8 cellular contexts compared by ENCODE assay signal in the genomic region with DNA sequence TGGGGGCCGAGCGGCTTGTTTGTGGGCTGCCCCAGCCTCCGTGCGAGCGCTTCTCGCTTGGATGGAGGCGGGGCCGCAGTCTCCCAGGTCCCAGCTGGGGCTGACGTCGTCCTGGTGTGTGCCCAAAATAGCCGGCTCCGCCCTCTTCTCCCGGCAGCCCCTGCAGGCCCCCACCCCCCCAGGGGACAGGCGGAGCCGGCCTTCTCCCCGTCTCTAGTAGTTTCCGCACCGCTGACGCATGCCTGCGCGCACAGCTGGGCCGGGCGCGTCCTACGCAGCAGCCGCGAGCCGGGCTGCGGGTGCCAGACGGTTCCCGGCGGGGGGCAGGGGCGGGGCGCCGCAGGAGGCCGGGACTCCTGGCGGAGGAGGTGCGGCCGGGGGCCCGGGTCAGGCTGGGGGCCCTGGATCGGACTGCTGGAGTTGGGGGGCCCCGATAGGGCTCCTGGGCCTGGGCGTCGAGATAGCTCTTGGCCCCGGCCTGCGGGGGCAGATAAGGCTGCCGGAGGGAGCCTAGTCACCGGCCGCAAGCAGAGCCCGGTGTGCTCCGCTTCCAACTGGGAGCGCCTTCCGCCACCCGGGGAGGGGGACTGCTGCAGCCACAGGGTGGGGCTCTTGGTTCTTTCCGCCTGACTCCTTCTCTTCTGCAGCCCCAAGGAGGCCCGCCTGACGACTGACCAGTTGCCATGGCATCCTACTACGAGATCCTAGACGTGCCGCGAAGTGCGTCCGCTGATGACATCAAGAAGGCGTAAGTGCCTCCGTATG.
DNase-seq lines count a peak whose midpoint lies in the region; ATAC-seq lines count a peak whose summit lies in the region.

Gene DNAJB2 (plus strand): TSS at position 216 of the 765 bp plus-strand sequence. CDS start 468 bp downstream, at position 684.

- H3K4me2 ChIP-seq in BLaER1 treated with 17β-estradiol and CSF1 and Interleukin-3, amounts not matched to agents 10 nM and 100 nM: peak within 1 kb of the TSS; percentile 86 to 98 (median 94)

- peak within 1 kb of the TSS; percentile 72 to 97 (median 84) for H3K27ac ChIP-seq in BLaER1 treated with 17β-estradiol and CSF1 and Interleukin-3, amounts not matched to agents 10 nM and 100 nM

- H3K36me3 ChIP-seq in BLaER1 treated with 17β-estradiol and CSF1 and Interleukin-3, amounts not matched to agents 10 nM and 100 nM: peaks cover 0 to 38% (median 0%) of the 10 kb centered on the region in 11 experiments; a peak in 6 of 22 replicates

- H3K27me3 ChIP-seq in BLaER1 treated with 17β-estradiol and CSF1 and Interleukin-3, amounts not matched to agents 10 nM and 100 nM: no peaks in the 10 kb centered on the region

- peak within 1 kb of the TSS; percentile 57 to 76 (median 65) for H3K4me3 ChIP-seq in BLaER1 treated with 17β-estradiol and CSF1 and Interleukin-3, amounts not matched to agents 10 nM and 100 nM

- DNase-seq in NCI-H748 (lab: John Stamatoyannopoulos, UW; ENCODE audit: unreplicated experiment): peak; percentile 97
- DNase-seq in activated CD4-positive, alpha-beta T cell treated with anti-CD3 and anti-CD28 coated beads, Interleukin-2, amount 50 U/mL, for 1 hour: peak; percentile 98
- DNase-seq in dedifferentiated amniotic fluid mesenchymal stem cell (ENCODE audit: extremely low spot score): peak; percentile 97
- peak; percentile 99 for DNase-seq in left kidney (ENCODE audit: low read depth, low spot score)
- peak; percentile 99 to 100 for DNase-seq in stimulated activated CD4-positive, alpha-beta T cell treated with anti-CD3 and anti-CD28 coated beads, Interleukin-2, amount 100 ng/mL, for 24 hours

- H4K20me1 ChIP-seq in BLaER1 treated with 17β-estradiol and CSF1 and Interleukin-3, amounts not matched to agents 10 nM and 100 nM: peaks cover 9 to 39% (median 17%) of the 10 kb centered on the region in 11 experiments; a peak in 16 of 22 replicates

- peak; percentile 79 for ATAC-seq in GM19351 (IDR thresholded peaks at IDR 0.05; ENCODE audit: unreplicated experiment)
- peak; percentile 86 for ATAC-seq in HG03521 (IDR thresholded peaks at IDR 0.05; ENCODE audit: unreplicated experiment)

- peaks cover 49 to 67% (median 65%) of the 10 kb centered on the region in 10 experiments for H3K4me1 ChIP-seq in BLaER1 treated with 17β-estradiol and CSF1 and Interleukin-3, amounts not matched to agents 10 nM and 100 nM

- no peaks in the 10 kb centered on the region for H3K9me3 ChIP-seq in BLaER1 treated with 17β-estradiol and CSF1 and Interleukin-3, amounts not matched to agents 10 nM and 100 nM (replicated peaks in 1 of 11)

- peak within 1 kb of the TSS; percentile 71 to 96 (median 82) for H3K9ac ChIP-seq in BLaER1 treated with 17β-estradiol and CSF1 and Interleukin-3, amounts not matched to agents 10 nM and 100 nM

Comparison
In these comparisons a context has a peak if more than half of its experiments do, and no peak if none do; other contexts are left out.
1. Peak in every context shown above with its lines: DNase-seq, ATAC-seq, H3K4me3 ChIP-seq and H3K27ac ChIP-seq.